ENCODE assay signal across 9 cellular contexts in genomic region chr10:1465421-1465902, GRCh38.
A peak's percentile ranks its signal among the peaks of the same experiment; 100 is the strongest.
DNase-seq lines count a peak whose midpoint lies in the region; ATAC-seq and TF ChIP-seq lines count a peak whose summit lies in the region.
"Had no signal": no experiment of that assay in that cellular context is flagged by ENCODE, and none has a peak within 500 bp of the region (broad histone marks: within the 10 kb centered on the region; RNA-seq: fewer than 3 reads in every experiment).

No MANE protein-coding gene starts in this region.

- H3K9me3 ChIP-seq in PC-9 (ENCODE audit: insufficient read depth, low read depth), result no peaks in the 10 kb centered on the region
- H3K9me3 ChIP-seq in heart right ventricle, result no peaks in the 10 kb centered on the region

- POLR2A ChIA-PET in PC-9 (lab: Charles Lee; ENCODE audit: unreplicated experiment), result no interaction called here

- no peaks in the 10 kb centered on the region for H3F3A ChIP-seq in PC-9 (ENCODE audit: insufficient read depth, low read depth)

- H3K4me1 ChIP-seq in PC-9 (replicated peaks; ENCODE audit: insufficient read depth) (no peaks in the 10 kb centered on the region), heart right ventricle (no peaks in the 10 kb centered on the region)

- H3K27me3 ChIP-seq in H7 (ENCODE audit: control insufficient read depth, insufficient read depth, low read length) (no peaks in the 10 kb centered on the region), PC-9 (ENCODE audit: insufficient read depth, low read depth) (peaks cover 33% of the 10 kb centered on the region), heart right ventricle (peaks cover 0 to 33% (median 9%) of the 10 kb centered on the region in 7 donors)

- intact Hi-C loops in PC-9 (cut with micrococcal nuclease; ENCODE audit: unreplicated experiment), result no loop called here
- intact Hi-C loops in sciatic nerve (cut with DNase I), result no loop called here
- intact Hi-C loops in heart right ventricle (cut with DNase I), result no loop called here

- BruUV-seq in PC-9 (replicated peaks; lab: Mats Ljungman, UMichigan), result no TSS peak

- no peaks in the 10 kb centered on the region for H3K9me2 ChIP-seq in PC-9 (ENCODE audit: insufficient read depth)

- H2AFZ ChIP-seq in PC-9, result no peak overlapping the region

- H3K27ac ChIP-seq in PC-9 (no peak overlapping the region), heart right ventricle (no peak overlapping the region)
- H3K27ac ChIP-seq: KMS-11 had no signal

- H3K79me2 ChIP-seq in PC-9 (ENCODE audit: low read depth), result no peaks in the 10 kb centered on the region

- DNase-seq in H7, result peak; percentile 46
- DNase-seq in PC-9, result no peak
- no peak for DNase-seq in sciatic nerve (ENCODE audit: low spot score)
- DNase-seq in NCI-H446 treated with DMSO at 0.1 percent for 48 hours (lab: John Stamatoyannopoulos, UW), result no peak
- DNase-seq in NCI-H2196 treated with DMSO at 0.1 percent for 48 hours (lab: John Stamatoyannopoulos, UW; ENCODE audit: unreplicated experiment), result no peak
- DNase-seq in heart right ventricle, result no peak
- no peak for DNase-seq in NCI-H146 treated with DMSO at 0.1 percent for 48 hours (lab: John Stamatoyannopoulos, UW; ENCODE audit: unreplicated experiment)

- TF ChIP-seq CTCF in PC-9 (conservative IDR thresholded peaks at IDR 0.05) (no peak), heart right ventricle (IDR thresholded peaks at IDR 0.05) (no peak)

- H3K36me3 ChIP-seq in H7 (replicated peaks; ENCODE audit: control insufficient read depth, insufficient read depth, low read length) (no peaks in the 10 kb centered on the region), PC-9 (ENCODE audit: low read depth) (no peaks in the 10 kb centered on the region), heart right ventricle (no peaks in the 10 kb centered on the region)

- WGBS in heart right ventricle, 2 donors, result 71 to 75% methylated on average over 19 of the region's 19 CpGs

- H4K20me1 ChIP-seq in PC-9 (ENCODE audit: insufficient read depth), result no peaks in the 10 kb centered on the region

- peak; percentile 50 for ATAC-seq in GM18873 (IDR thresholded peaks at IDR 0.05; ENCODE audit: low FRiP score, unreplicated experiment)
- ATAC-seq in sciatic nerve, result peak; percentile 31
- ATAC-seq in heart right ventricle, result no peak

- H3K4me3 ChIP-seq in H7 (ENCODE audit: insufficient read depth, low read depth, low read length) (no peak overlapping the region), PC-9 (no peak overlapping the region), heart right ventricle (no peak overlapping the region)

- H3K4me2 ChIP-seq in PC-9, result peak overlapping the region; percentile 26; the same call in 1 of the 2 replicates
- H3K4me2 ChIP-seq: KMS-11 had no signal

- CTCF ChIA-PET in PC-9 (lab: Charles Lee), result no interaction called here

Comparison
In these comparisons a context has a peak if more than half of its experiments do, and no peak if none do; other contexts are left out.
1. ATAC-seq: peak in GM18873 (single experiment) and sciatic nerve (single experiment); none in heart right ventricle (0 of 8).